Comparison of ENCODE assay signal across 8 cellular contexts in genomic region chr19:13060233-13060963, GRCh38. TPM values are rescaled to one million over a fixed set of nuclear protein-coding genes. Genes with fewer than 3 reads are reported as not detected.
DNase-seq lines count a peak whose midpoint lies in the region; ATAC-seq and TF ChIP-seq lines count a peak whose summit lies in the region.

No MANE protein-coding gene starts in this region.

- peaks cover 96% of the 10 kb centered on the region for H3K79me2 ChIP-seq in osteoblast (ENCODE audit: insufficient read depth, low read length)

- H3K4me1 Mint-ChIP-seq in CD14-positive monocyte: peaks cover 14% of the 10 kb centered on the region

- peak overlapping the region; percentile 89 for H3K4me2 ChIP-seq in osteoblast (ENCODE audit: insufficient read depth, low read length)

- H3K27ac Mint-ChIP-seq in CD14-positive monocyte: no peak overlapping the region

- DNase-seq in CD14-positive monocyte (ENCODE audit: low spot score) (no peak), NT2/D1 (ENCODE audit: low read depth, low spot score) (no peak), osteoblast (ENCODE audit: insufficient read length, low spot score, missing footprints) (peak; percentile 91), T-helper 1 cell (no peak), activated gamma-delta T cell treated with Interleukin-2 at 50 U/mL for 16 hours (no peak)

- WGBS in esophagus, 2 donors: 21 to 24% methylated on average over 19 of the region's 19 CpGs

- H3K36me3 ChIP-seq in NT2/D1 (ENCODE audit: insufficient read depth, insufficient read length, low read length): no peaks in the 10 kb centered on the region
- peaks cover 0 to 3% of the 10 kb centered on the region in 2 donors for H3K36me3 ChIP-seq in esophagus (ENCODE audit: control insufficient read depth in 2 of 2, insufficient read depth in 2 of 2, low read length in 1 of 2)
- no peaks in the 10 kb centered on the region for H3K36me3 ChIP-seq in osteoblast (ENCODE audit: insufficient read depth, low read length)

- intact Hi-C loops in CD14-positive monocyte (cut with micrococcal nuclease): no loop called here

- H3K9me3 Mint-ChIP-seq in CD14-positive monocyte: peaks cover 0 to 4% (median 0%) of the 10 kb centered on the region in 7 donors

- peak overlapping the region; percentile 12 for H2AFZ ChIP-seq in osteoblast (ENCODE audit: low read length)

- peak overlapping the region; percentile 52 for H3K4me3 ChIP-seq in NT2/D1 (ENCODE audit: insufficient read length, low read depth)
- no peak overlapping the region for H3K4me3 ChIP-seq in esophagus (ENCODE audit: low read depth in 1 of 2, low read length in 2 of 2)
- peak overlapping the region; percentile 69 for H3K4me3 ChIP-seq in osteoblast (ENCODE audit: insufficient read depth, low read length)

- peaks cover 98% of the 10 kb centered on the region for H3K27me3 ChIP-seq in NT2/D1 (ENCODE audit: insufficient read depth, insufficient read length)
- H3K27me3 ChIP-seq in esophagus (ENCODE audit: control insufficient read depth in 1 of 2, insufficient read depth in 2 of 2, low read length in 2 of 2): no peaks in the 10 kb centered on the region
- no peaks in the 10 kb centered on the region for H3K27me3 ChIP-seq in osteoblast (ENCODE audit: insufficient read depth, low read length)

- no peaks in the 10 kb centered on the region for H3K9me3 ChIP-seq in NT2/D1 (ENCODE audit: insufficient read depth, low read length)
- H3K9me3 ChIP-seq in esophagus (ENCODE audit: control insufficient read depth in 2 of 2, insufficient read depth in 1 of 2, low read depth in 1 of 2, low read length in 1 of 2): no peaks in the 10 kb centered on the region
- no peaks in the 10 kb centered on the region for H3K9me3 ChIP-seq in osteoblast (ENCODE audit: low read depth, low read length)

- no peak for TF ChIP-seq CTCF in CD14-positive monocyte (IDR thresholded peaks at IDR 0.05)
- no peak for TF ChIP-seq CTCF in osteoblast (IDR thresholded peaks at IDR 0.05; ENCODE audit: extremely low read depth, low read depth, low read length)

- peak overlapping the region; percentile 62 for H3K9ac ChIP-seq in NT2/D1 (ENCODE audit: insufficient read length, low read depth)

- no peaks in the 10 kb centered on the region for H3K36me3 Mint-ChIP-seq in CD14-positive monocyte

- H3K4me1 ChIP-seq in NT2/D1 (ENCODE audit: insufficient read depth, insufficient read length): peaks cover 31% of the 10 kb centered on the region
- H3K4me1 ChIP-seq in esophagus (ENCODE audit: control insufficient read depth in 2 of 2, insufficient read depth in 2 of 2, low read length in 1 of 2): peaks cover 9 to 35% of the 10 kb centered on the region in 2 donors
- peaks cover 65% of the 10 kb centered on the region for H3K4me1 ChIP-seq in osteoblast (ENCODE audit: insufficient read depth, low read length)

- peaks cover 13 to 25% (median 21%) of the 10 kb centered on the region in 3 donors for H3K27me3 Mint-ChIP-seq in CD14-positive monocyte (ENCODE audit: low read depth in 3 of 3)

- H4K20me1 ChIP-seq in osteoblast (ENCODE audit: insufficient read depth, low read length): peaks cover 35% of the 10 kb centered on the region

- peak overlapping the region; percentile 61 to 86 for H3K27ac ChIP-seq in esophagus (ENCODE audit: low read depth in 2 of 2, low read length in 1 of 2)
- peak overlapping the region; percentile 69 for H3K27ac ChIP-seq in osteoblast (ENCODE audit: low read depth, low read length)

- peak overlapping the region; percentile 76 to 92 for H3K4me3 Mint-ChIP-seq in CD14-positive monocyte

- no peak for ATAC-seq in HG03457 (IDR thresholded peaks at IDR 0.05; ENCODE audit: unreplicated experiment)
- ATAC-seq in GM18498 (IDR thresholded peaks at IDR 0.05; ENCODE audit: unreplicated experiment): no peak

RNA-seq across cellular contexts. Expression of gene LYL1, which starts 42.3 kb away (rescaled TPM):
- polyA plus RNA-seq in CD14-positive monocyte (10 to 100 TPM; 35.7 to 37.1 TPM), esophagus (1 to 10 TPM; 1.5 to 1.9 TPM)
- 0.29 and 0.36 TPM in 2 replicates for total RNA-seq in osteoblast

RNA-seq across cellular contexts. Expression of gene TRMT1, which starts 56.1 kb away (rescaled TPM):
- polyA plus RNA-seq in CD14-positive monocyte: 10 to 100 TPM; 14.5 TPM
- 10 to 100 TPM; 34.0 to 59.5 TPM for polyA plus RNA-seq in esophagus
- 18.6 and 29.7 TPM in 2 replicates for total RNA-seq in osteoblast

RNA-seq across cellular contexts. Expression of gene NACC1, which starts 57.7 kb away (rescaled TPM):
- polyA plus RNA-seq in CD14-positive monocyte (1 to 10 TPM; 1.1 to 2.2 TPM), esophagus (10 to 100 TPM; 19.5 to 39.4 TPM)
- total RNA-seq in osteoblast: 53.9 and 62.5 TPM in 2 replicates

Comparison
In these comparisons a context has a peak if more than half of its experiments do, and no peak if none do; other contexts are left out.
1. H3K4me3 ChIP-seq: peak in NT2/D1 (single experiment) and osteoblast (single experiment); none in esophagus (0 of 2).
2. RNA of gene LYL1, which starts 42.3 kb away (polyA plus RNA-seq): 35.7 to 37.1 TPM in CD14-positive monocyte; 1.5 to 1.9 TPM in esophagus; every median in the first group is over 10 times any median in the second.
3. RNA of gene NACC1, which starts 57.7 kb away (polyA plus RNA-seq): 19.5 to 39.4 TPM in esophagus; 1.1 to 2.2 TPM in CD14-positive monocyte; every median in the first group is over 4 times any median in the second.